ENCODE assay signal across 1 cellular context in the genomic region with DNA sequence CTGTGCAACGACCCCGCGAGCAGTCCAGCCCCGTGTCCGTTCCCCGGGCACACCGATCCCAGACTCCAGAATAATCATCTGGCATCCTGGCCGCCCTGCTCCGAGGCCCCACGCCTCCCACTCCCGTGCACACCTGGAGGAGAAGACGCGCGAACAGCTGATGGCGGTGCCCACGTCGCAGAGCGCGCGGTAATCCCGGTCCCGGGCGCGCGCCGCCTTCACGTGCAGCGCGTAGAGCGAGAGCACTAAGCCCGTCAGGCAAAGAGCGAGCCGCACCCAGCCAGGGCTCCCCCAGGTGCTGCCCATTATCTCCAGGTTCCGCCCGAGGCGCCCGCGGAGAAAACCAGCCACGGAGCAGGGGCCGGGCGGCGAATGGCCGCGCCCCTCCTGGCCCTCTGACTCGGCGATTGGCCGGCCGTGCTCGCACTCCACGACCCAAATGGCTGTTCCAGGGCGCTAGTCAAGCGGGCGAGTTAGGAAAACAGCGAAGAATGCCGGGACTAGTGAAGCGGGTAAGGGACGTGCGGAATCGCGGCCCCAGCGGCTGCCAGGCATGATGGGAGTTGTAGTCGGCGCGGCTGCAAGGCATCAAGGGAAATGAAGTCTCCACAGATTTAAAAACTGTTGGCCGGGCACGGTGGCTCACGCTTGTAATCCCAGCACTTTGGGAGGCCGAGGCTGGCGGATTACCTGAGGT.
A peak's percentile ranks its signal among the peaks of the same experiment; 100 is the strongest.
TF ChIP-seq lines count a peak whose summit lies in the region.

A gene (minus strand): TSS at position 374 of the 697 bp plus-strand sequence. CDS start 68 bp downstream, at position 306.

TF ChIP-seq in HepG2, 621 proteins besides CTCF, POLR2A, EP300 and RAD21 (continued from another document and continues in another):
- TF ChIP-seq, protein P1, sequence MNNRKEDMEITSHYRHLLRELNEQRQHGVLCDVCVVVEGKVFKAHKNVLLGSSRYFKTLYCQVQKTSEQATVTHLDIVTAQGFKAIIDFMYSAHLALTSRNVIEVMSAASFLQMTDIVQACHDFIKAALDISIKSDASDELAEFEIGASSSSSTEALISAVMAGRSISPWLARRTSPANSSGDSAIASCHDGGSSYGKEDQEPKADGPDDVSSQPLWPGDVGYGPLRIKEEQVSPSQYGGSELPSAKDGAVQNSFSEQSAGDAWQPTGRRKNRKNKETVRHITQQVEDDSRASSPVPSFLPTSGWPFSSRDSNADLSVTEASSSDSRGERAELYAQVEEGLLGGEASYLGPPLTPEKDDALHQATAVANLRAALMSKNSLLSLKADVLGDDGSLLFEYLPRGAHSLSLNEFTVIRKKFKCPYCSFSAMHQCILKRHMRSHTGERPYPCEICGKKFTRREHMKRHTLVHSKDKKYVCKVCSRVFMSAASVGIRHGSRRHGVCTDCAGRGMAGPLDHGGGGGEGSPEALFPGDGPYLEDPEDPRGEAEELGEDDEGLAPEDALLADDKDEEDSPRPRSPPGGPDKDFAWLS (CRISPR knock-in tag; IDR thresholded peaks at IDR 0.05; ENCODE audit: borderline replicate concordance): no peak
- TF ChIP-seq NFYC (CRISPR knock-in tag; IDR thresholded peaks at IDR 0.05): peak; percentile 85
- peak; percentile 96 for TF ChIP-seq ARNT2 (CRISPR knock-in tag; IDR thresholded peaks at IDR 0.05; ENCODE audit: low read depth)
- 0 out of 2 replicates have a peak, but pooled peaks have one; percentile 25 for TF ChIP-seq NCOA2 (CRISPR knock-in tag; IDR thresholded peaks at IDR 0.05)
- TF ChIP-seq, protein P2, sequence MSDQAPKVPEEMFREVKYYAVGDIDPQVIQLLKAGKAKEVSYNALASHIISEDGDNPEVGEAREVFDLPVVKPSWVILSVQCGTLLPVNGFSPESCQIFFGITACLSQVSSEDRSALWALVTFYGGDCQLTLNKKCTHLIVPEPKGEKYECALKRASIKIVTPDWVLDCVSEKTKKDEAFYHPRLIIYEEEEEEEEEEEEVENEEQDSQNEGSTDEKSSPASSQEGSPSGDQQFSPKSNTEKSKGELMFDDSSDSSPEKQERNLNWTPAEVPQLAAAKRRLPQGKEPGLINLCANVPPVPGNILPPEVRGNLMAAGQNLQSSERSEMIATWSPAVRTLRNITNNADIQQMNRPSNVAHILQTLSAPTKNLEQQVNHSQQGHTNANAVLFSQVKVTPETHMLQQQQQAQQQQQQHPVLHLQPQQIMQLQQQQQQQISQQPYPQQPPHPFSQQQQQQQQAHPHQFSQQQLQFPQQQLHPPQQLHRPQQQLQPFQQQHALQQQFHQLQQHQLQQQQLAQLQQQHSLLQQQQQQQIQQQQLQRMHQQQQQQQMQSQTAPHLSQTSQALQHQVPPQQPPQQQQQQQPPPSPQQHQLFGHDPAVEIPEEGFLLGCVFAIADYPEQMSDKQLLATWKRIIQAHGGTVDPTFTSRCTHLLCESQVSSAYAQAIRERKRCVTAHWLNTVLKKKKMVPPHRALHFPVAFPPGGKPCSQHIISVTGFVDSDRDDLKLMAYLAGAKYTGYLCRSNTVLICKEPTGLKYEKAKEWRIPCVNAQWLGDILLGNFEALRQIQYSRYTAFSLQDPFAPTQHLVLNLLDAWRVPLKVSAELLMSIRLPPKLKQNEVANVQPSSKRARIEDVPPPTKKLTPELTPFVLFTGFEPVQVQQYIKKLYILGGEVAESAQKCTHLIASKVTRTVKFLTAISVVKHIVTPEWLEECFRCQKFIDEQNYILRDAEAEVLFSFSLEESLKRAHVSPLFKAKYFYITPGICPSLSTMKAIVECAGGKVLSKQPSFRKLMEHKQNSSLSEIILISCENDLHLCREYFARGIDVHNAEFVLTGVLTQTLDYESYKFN (CRISPR knock-in tag; conservative IDR thresholded peaks at IDR 0.05): peak; percentile 61
- peak; percentile 97 for TF ChIP-seq ZNF501 (CRISPR knock-in tag; IDR thresholded peaks at IDR 0.05)
- TF ChIP-seq TRIM24 (CRISPR knock-in tag; IDR thresholded peaks at IDR 0.05): no peak
- 0 out of 2 replicates have a peak, but pooled peaks have one; percentile 28 for TF ChIP-seq NR1H2 (CRISPR knock-in tag; IDR thresholded peaks at IDR 0.05; ENCODE audit: borderline replicate concordance, low read depth)
- no peak for TF ChIP-seq NCOA5 (CRISPR knock-in tag; IDR thresholded peaks at IDR 0.05)
- peak; percentile 56; the same call in 1 of the 2 replicates for TF ChIP-seq ZNF33B (CRISPR knock-in tag; IDR thresholded peaks at IDR 0.05)
- peak; percentile 95 for TF ChIP-seq RBFOX2 (IDR thresholded peaks at IDR 0.05; ENCODE audit: low read depth, low read length)
- TF ChIP-seq, protein P3, sequence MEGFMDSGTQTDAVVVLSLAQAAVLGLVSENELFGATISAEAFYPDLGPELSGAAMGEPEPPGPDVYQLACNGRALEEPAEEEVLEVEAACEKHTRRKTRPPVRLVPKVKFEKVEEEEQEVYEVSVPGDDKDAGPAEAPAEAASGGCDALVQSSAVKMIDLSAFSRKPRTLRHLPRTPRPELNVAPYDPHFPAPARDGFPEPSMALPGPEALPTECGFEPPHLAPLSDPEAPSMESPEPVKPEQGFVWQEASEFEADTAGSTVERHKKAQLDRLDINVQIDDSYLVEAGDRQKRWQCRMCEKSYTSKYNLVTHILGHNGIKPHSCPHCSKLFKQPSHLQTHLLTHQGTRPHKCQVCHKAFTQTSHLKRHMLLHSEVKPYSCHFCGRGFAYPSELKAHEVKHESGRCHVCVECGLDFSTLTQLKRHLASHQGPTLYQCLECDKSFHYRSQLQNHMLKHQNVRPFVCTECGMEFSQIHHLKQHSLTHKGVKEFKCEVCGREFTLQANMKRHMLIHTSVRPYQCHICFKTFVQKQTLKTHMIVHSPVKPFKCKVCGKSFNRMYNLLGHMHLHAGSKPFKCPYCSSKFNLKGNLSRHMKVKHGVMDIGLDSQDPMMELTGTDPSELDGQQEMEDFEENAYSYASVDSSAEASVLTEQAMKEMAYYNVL (CRISPR knock-in tag; IDR thresholded peaks at IDR 0.05; ENCODE audit: borderline replicate concordance): peak; percentile 68; the same call in 1 of the 2 replicates
- peak; percentile 85 for TF ChIP-seq POLR2G (IDR thresholded peaks at IDR 0.05; ENCODE audit: low read depth, low read length)
- TF ChIP-seq ZNF816 (CRISPR knock-in tag; IDR thresholded peaks at IDR 0.05; ENCODE audit: borderline replicate concordance): 0 out of 2 replicates have a peak, but pooled peaks have one; percentile 38
- TF ChIP-seq MTF1 (CRISPR knock-in tag; IDR thresholded peaks at IDR 0.05): peak; percentile 87
- TF ChIP-seq, protein P4, sequence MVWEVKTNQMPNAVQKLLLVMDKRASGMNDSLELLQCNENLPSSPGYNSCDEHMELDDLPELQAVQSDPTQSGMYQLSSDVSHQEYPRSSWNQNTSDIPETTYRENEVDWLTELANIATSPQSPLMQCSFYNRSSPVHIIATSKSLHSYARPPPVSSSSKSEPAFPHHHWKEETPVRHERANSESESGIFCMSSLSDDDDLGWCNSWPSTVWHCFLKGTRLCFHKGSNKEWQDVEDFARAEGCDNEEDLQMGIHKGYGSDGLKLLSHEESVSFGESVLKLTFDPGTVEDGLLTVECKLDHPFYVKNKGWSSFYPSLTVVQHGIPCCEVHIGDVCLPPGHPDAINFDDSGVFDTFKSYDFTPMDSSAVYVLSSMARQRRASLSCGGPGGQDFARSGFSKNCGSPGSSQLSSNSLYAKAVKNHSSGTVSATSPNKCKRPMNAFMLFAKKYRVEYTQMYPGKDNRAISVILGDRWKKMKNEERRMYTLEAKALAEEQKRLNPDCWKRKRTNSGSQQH (CRISPR knock-in tag; IDR thresholded peaks at IDR 0.05; ENCODE audit: low read depth): no peak
- no peak for TF ChIP-seq PHB2 (IDR thresholded peaks at IDR 0.05; ENCODE audit: partially characterized antibody)
- peak; percentile 57; the same call in 1 of the 2 replicates for TF ChIP-seq ZNF614 (CRISPR knock-in tag; IDR thresholded peaks at IDR 0.05; ENCODE audit: borderline replicate concordance)
- peak; percentile 46 for TF ChIP-seq ZNF781 (CRISPR knock-in tag; IDR thresholded peaks at IDR 0.05; ENCODE audit: borderline replicate concordance, not compliant biosample characterization)
- TF ChIP-seq ZMYM3 (CRISPR knock-in tag; IDR thresholded peaks at IDR 0.05): peak; percentile 53
- no peak for TF ChIP-seq HOXA9 (CRISPR knock-in tag; IDR thresholded peaks at IDR 0.05; ENCODE audit: borderline replicate concordance)
- peak; percentile 95 for TF ChIP-seq ZNF335 (CRISPR knock-in tag; IDR thresholded peaks at IDR 0.05)
- TF ChIP-seq, protein P5, sequence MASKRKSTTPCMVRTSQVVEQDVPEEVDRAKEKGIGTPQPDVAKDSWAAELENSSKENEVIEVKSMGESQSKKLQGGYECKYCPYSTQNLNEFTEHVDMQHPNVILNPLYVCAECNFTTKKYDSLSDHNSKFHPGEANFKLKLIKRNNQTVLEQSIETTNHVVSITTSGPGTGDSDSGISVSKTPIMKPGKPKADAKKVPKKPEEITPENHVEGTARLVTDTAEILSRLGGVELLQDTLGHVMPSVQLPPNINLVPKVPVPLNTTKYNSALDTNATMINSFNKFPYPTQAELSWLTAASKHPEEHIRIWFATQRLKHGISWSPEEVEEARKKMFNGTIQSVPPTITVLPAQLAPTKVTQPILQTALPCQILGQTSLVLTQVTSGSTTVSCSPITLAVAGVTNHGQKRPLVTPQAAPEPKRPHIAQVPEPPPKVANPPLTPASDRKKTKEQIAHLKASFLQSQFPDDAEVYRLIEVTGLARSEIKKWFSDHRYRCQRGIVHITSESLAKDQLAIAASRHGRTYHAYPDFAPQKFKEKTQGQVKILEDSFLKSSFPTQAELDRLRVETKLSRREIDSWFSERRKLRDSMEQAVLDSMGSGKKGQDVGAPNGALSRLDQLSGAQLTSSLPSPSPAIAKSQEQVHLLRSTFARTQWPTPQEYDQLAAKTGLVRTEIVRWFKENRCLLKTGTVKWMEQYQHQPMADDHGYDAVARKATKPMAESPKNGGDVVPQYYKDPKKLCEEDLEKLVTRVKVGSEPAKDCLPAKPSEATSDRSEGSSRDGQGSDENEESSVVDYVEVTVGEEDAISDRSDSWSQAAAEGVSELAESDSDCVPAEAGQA (IDR thresholded peaks at IDR 0.05; ENCODE audit: low read depth): peak; percentile 50; the same call in 1 of the 2 replicates
- TF ChIP-seq, protein P5 (CRISPR knock-in tag; IDR thresholded peaks at IDR 0.05; ENCODE audit: borderline replicate concordance): no peak
- TF ChIP-seq HDAC6 (IDR thresholded peaks at IDR 0.05; ENCODE audit: low read depth, low read length): no peak
- TF ChIP-seq ZNF121 (CRISPR knock-in tag; IDR thresholded peaks at IDR 0.05): peak; percentile 56; the same call in 1 of the 2 replicates
- TF ChIP-seq ZNF570 (CRISPR knock-in tag; IDR thresholded peaks at IDR 0.05; ENCODE audit: borderline replicate concordance): no peak; the same call in 1 of the 2 replicates
- TF ChIP-seq HNRNPLL (IDR thresholded peaks at IDR 0.05; ENCODE audit: low read depth, low read length, poor library complexity, severe bottlenecking): peak; percentile 98
- TF ChIP-seq KMT2A (CRISPR knock-in tag; IDR thresholded peaks at IDR 0.05): peak; percentile 79
- peak; percentile 32; the same call in 1 of the 2 replicates for TF ChIP-seq JUND (CRISPR knock-in tag; IDR thresholded peaks at IDR 0.05)
- TF ChIP-seq RFX1 (IDR thresholded peaks at IDR 0.05): no peak
- TF ChIP-seq, protein P6, sequence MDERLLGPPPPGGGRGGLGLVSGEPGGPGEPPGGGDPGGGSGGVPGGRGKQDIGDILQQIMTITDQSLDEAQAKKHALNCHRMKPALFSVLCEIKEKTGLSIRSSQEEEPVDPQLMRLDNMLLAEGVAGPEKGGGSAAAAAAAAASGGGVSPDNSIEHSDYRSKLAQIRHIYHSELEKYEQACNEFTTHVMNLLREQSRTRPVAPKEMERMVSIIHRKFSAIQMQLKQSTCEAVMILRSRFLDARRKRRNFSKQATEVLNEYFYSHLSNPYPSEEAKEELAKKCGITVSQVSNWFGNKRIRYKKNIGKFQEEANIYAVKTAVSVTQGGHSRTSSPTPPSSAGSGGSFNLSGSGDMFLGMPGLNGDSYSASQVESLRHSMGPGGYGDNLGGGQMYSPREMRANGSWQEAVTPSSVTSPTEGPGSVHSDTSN (CRISPR knock-in tag; IDR thresholded peaks at IDR 0.05): no peak
- TF ChIP-seq XBP1 (CRISPR knock-in tag; IDR thresholded peaks at IDR 0.05): no peak
- TF ChIP-seq ZNF430 (CRISPR knock-in tag; IDR thresholded peaks at IDR 0.05): no peak; the same call in 1 of the 2 replicates
- no peak; the same call in 1 of the 2 replicates for TF ChIP-seq ZMYM2 (CRISPR knock-in tag; IDR thresholded peaks at IDR 0.05)
- TF ChIP-seq, protein P7, sequence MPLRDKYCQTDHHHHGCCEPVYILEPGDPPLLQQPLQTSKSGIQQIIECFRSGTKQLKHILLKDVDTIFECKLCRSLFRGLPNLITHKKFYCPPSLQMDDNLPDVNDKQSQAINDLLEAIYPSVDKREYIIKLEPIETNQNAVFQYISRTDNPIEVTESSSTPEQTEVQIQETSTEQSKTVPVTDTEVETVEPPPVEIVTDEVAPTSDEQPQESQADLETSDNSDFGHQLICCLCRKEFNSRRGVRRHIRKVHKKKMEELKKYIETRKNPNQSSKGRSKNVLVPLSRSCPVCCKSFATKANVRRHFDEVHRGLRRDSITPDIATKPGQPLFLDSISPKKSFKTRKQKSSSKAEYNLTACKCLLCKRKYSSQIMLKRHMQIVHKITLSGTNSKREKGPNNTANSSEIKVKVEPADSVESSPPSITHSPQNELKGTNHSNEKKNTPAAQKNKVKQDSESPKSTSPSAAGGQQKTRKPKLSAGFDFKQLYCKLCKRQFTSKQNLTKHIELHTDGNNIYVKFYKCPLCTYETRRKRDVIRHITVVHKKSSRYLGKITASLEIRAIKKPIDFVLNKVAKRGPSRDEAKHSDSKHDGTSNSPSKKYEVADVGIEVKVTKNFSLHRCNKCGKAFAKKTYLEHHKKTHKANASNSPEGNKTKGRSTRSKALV (CRISPR knock-in tag; IDR thresholded peaks at IDR 0.05): peak; percentile 96
- peak; percentile 86; the same call in 1 of the 2 replicates for TF ChIP-seq NKX3-1 (CRISPR knock-in tag; IDR thresholded peaks at IDR 0.05)
